Comparison of ENCODE assay signal across 1 cellular context in the genomic region with DNA sequence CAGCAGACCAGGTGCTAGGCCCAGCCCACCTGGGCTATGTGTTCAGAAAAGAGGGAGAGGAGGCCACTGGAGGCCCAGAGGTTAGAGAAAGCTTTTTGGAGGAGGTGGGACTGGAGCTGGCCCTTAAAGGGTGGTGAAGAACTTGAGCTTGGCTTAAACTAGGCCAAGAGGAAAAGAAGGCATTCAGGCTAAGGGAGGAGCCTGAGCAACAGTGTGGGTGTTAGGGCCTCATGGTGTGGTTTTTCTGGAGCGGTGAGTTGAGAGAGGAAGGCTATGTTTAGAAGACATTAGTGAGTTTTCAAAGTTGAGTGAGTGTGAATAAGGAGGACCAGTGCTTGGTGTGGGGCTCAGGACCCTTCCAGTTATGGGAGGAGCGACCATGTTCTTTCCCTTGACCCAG.
TF ChIP-seq lines count a peak whose summit lies in the region.

No MANE protein-coding gene starts in this region.

TF ChIP-seq in GM12878, 131 proteins besides CTCF, POLR2A, EP300 and RAD21:
- TF ChIP-seq BMI1 (IDR thresholded peaks at IDR 0.05; ENCODE audit: borderline replicate concordance) (no peak), EGR1 (IDR thresholded peaks at IDR 0.05; ENCODE audit: borderline replicate concordance in 1 of 2, low read depth in 2 of 2, low read length in 2 of 2) (peak in 1 of 2 experiments; percentile 39; a peak in 1 of 3 replicates), RUNX3 (IDR thresholded peaks at IDR 0.05; ENCODE audit: low read length) (peak; percentile 80)
- TF ChIP-seq, protein P1, sequence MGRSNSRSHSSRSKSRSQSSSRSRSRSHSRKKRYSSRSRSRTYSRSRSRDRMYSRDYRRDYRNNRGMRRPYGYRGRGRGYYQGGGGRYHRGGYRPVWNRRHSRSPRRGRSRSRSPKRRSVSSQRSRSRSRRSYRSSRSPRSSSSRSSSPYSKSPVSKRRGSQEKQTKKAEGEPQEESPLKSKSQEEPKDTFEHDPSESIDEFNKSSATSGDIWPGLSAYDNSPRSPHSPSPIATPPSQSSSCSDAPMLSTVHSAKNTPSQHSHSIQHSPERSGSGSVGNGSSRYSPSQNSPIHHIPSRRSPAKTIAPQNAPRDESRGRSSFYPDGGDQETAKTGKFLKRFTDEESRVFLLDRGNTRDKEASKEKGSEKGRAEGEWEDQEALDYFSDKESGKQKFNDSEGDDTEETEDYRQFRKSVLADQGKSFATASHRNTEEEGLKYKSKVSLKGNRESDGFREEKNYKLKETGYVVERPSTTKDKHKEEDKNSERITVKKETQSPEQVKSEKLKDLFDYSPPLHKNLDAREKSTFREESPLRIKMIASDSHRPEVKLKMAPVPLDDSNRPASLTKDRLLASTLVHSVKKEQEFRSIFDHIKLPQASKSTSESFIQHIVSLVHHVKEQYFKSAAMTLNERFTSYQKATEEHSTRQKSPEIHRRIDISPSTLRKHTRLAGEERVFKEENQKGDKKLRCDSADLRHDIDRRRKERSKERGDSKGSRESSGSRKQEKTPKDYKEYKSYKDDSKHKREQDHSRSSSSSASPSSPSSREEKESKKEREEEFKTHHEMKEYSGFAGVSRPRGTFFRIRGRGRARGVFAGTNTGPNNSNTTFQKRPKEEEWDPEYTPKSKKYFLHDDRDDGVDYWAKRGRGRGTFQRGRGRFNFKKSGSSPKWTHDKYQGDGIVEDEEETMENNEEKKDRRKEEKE (IDR thresholded peaks at IDR 0.05) = no peak
